Comparison of ENCODE assay signal across 10 cellular contexts in genomic region chr5:142360607-142361120, GRCh38. TPM values are rescaled to one million over a fixed set of nuclear protein-coding genes. Genes with fewer than 3 reads are reported as not detected.
A peak's percentile ranks its signal among the peaks of the same experiment; 100 is the strongest.
DNase-seq lines count a peak whose midpoint lies in the region; ATAC-seq and TF ChIP-seq lines count a peak whose summit lies in the region.
"Had no signal": no experiment of that assay in that cellular context is flagged by ENCODE, and none has a peak within 500 bp of the region (broad histone marks: within the 10 kb centered on the region; RNA-seq: fewer than 3 reads in every experiment).

No MANE protein-coding gene starts in this region.

- no peaks in the 10 kb centered on the region for H3K79me2 ChIP-seq in hepatocyte

- no peaks in the 10 kb centered on the region for H4K20me1 ChIP-seq in hepatocyte (ENCODE audit: insufficient read depth, poor library complexity, severe bottlenecking)

- ATAC-seq in heart left ventricle (no peak), GM18858 (IDR thresholded peaks at IDR 0.05; ENCODE audit: unreplicated experiment) (no peak), HG03095 (IDR thresholded peaks at IDR 0.05; ENCODE audit: unreplicated experiment) (no peak)

- TF ChIP-seq CTCF in cardiac muscle cell (IDR thresholded peaks at IDR 0.05; ENCODE audit: low read depth, low read length): no peak
- TF ChIP-seq CTCF in heart left ventricle (IDR thresholded peaks at IDR 0.05): no peak
- TF ChIP-seq CTCF in hepatocyte (IDR thresholded peaks at IDR 0.05; ENCODE audit: poor library complexity): no peak
- TF ChIP-seq CTCF in testis (IDR thresholded peaks at IDR 0.05): no peak

- WGBS in heart left ventricle, 4 donors: 74 to 80% (median 78%) methylated on average over 12 of the region's 12 CpGs
- 8% methylated on average over 12 of the region's 12 CpGs for WGBS in hepatocyte (ENCODE audit: low lambda C conversion rate, missing lambda C conversion rate)
- 51 to 67% methylated on average over 12 of the region's 12 CpGs for WGBS in testis, 2 donors

- H2AFZ ChIP-seq in hepatocyte: no peak overlapping the region

- H3K27me3 ChIP-seq in cardiac muscle cell: no peaks in the 10 kb centered on the region
- H3K27me3 ChIP-seq in heart left ventricle: peaks cover 0 to 27% (median 0%) of the 10 kb centered on the region in 9 donors
- no peaks in the 10 kb centered on the region for H3K27me3 ChIP-seq in SJSA1 (replicated peaks)
- no peaks in the 10 kb centered on the region for H3K27me3 ChIP-seq in hepatocyte
- H3K27me3 ChIP-seq in testis: no peaks in the 10 kb centered on the region
- H3K27me3 ChIP-seq: vagina had no signal

- H3K27ac ChIP-seq in cardiac muscle cell (no peak overlapping the region), heart left ventricle (no peak overlapping the region), SJSA1 (peak overlapping the region; percentile 50), hepatocyte (peak overlapping the region; percentile 4), testis (no peak overlapping the region)
- H3K27ac ChIP-seq: KMS-11, vagina had no signal

- no peaks in the 10 kb centered on the region for H3K9me2 ChIP-seq in hepatocyte (replicated peaks; ENCODE audit: insufficient read depth)

- intact Hi-C loops in heart left ventricle (cut with DNase I) (loop anchor here in 3 of 10 donors (5.0 to 10.0 kb wide), 3 partner anchors 38 to 184 kb away; no protein-coding TSS in a partner anchor), testis (cut with DNase I; ENCODE audit: low total_unique reads) (no loop called here)

- peaks cover 15% of the 10 kb centered on the region for H3K4me1 ChIP-seq in cardiac muscle cell (ENCODE audit: low read depth)
- H3K4me1 ChIP-seq in heart left ventricle: peaks cover 3 to 46% (median 38%) of the 10 kb centered on the region in 12 donors
- H3K4me1 ChIP-seq in SJSA1 (replicated peaks): peaks cover 68% of the 10 kb centered on the region
- H3K4me1 ChIP-seq in hepatocyte (ENCODE audit: insufficient read depth): peaks cover 16% of the 10 kb centered on the region
- H3K4me1 ChIP-seq in testis: peaks cover 8% of the 10 kb centered on the region

- DNase-seq in cardiac muscle cell (ENCODE audit: low read depth in 1 of 2, low spot score in 1 of 2): peak; percentile 38 to 57
- no peak for DNase-seq in heart left ventricle
- DNase-seq in SJSA1 (ENCODE audit: low read depth in 1 of 2, low spot score in 2 of 2): peak; percentile 53 to 64
- peak; percentile 60 for DNase-seq in hepatocyte (ENCODE audit: low spot score)
- DNase-seq in testis: peak; percentile 22
- no peak for DNase-seq in activated CD8-positive, alpha-beta memory T cell treated with anti-CD3 and anti-CD28 coated beads, Interleukin-2, amount 50 U/mL, for 4 hours

- H3K36me3 ChIP-seq in cardiac muscle cell (no peaks in the 10 kb centered on the region), heart left ventricle (no peaks in the 10 kb centered on the region), SJSA1 (no peaks in the 10 kb centered on the region), hepatocyte (replicated peaks; ENCODE audit: insufficient read depth, low read depth) (no peaks in the 10 kb centered on the region), testis (ENCODE audit: low read depth, missing control alignments) (no peaks in the 10 kb centered on the region)
- H3K36me3 ChIP-seq: vagina had no signal

- H3K4me2 ChIP-seq in hepatocyte: peak overlapping the region; percentile 56
- H3K4me2 ChIP-seq: KMS-11 had no signal

- no peak overlapping the region for H3K4me3 ChIP-seq in cardiac muscle cell
- H3K4me3 ChIP-seq in heart left ventricle: no peak overlapping the region
- no peak overlapping the region for H3K4me3 ChIP-seq in SJSA1
- no peak overlapping the region for H3K4me3 ChIP-seq in hepatocyte
- H3K4me3 ChIP-seq in testis: no peak overlapping the region
- H3K4me3 ChIP-seq: vagina had no signal

- TF ChIP-seq POLR2A in heart left ventricle (IDR thresholded peaks at IDR 0.05) (no peak), testis (IDR thresholded peaks at IDR 0.05) (no peak)

- no peaks in the 10 kb centered on the region for H3K9me3 ChIP-seq in cardiac muscle cell (ENCODE audit: low read depth)
- no peaks in the 10 kb centered on the region for H3K9me3 ChIP-seq in heart left ventricle
- no peaks in the 10 kb centered on the region for H3K9me3 ChIP-seq in SJSA1 (replicated peaks)
- no peaks in the 10 kb centered on the region for H3K9me3 ChIP-seq in hepatocyte (ENCODE audit: low read depth)
- no peaks in the 10 kb centered on the region for H3K9me3 ChIP-seq in testis
- H3K9me3 ChIP-seq: vagina had no signal

RNA-seq across cellular contexts. Expression of gene SPRY4, which starts 35.8 kb away (rescaled TPM):
- total RNA-seq in cardiac muscle cell (10.0 and 11.0 TPM in 2 replicates), heart left ventricle (10 to 100 TPM in 5 of 9 donors, 1 to 10 TPM in 4; 4.5 to 21.3 (median 13.8) TPM), hepatocyte (6.1 and 7.2 TPM in 2 replicates), testis (1 to 10 TPM; 5.3 to 7.2 TPM)
- polyA plus RNA-seq in cardiac muscle cell (4.4 and 7.3 TPM in 2 replicates), heart left ventricle (1 to 10 TPM; 4.5 to 7.2 TPM), hepatocyte (4.3 and 8.5 TPM in 2 replicates), testis (ENCODE audit: insufficient read depth, low read depth, low replicate concordance) (3.8 TPM)
- 40.5 and 44.5 TPM in 2 replicates for total RNA-seq in SJSA1 (2014; rRNA removed; shearing (Covaris generic))

Comparison
In these comparisons a context has a peak if more than half of its experiments do, and no peak if none do; other contexts are left out.
1. DNase-seq: peak in cardiac muscle cell (2 of 2), SJSA1 (2 of 2), hepatocyte (single experiment) and testis (single experiment); none in heart left ventricle (0 of 5) and activated CD8-positive, alpha-beta memory T cell treated with anti-CD3 and anti-CD28 coated beads, Interleukin-2, amount 50 U/mL, for 4 hours (single experiment).
2. H3K27ac ChIP-seq: peak in SJSA1 (single experiment) and hepatocyte (single experiment); none in cardiac muscle cell (single experiment), heart left ventricle (0 of 12) and testis (0 of 2).